8 cellular contexts compared by ENCODE assay signal in genomic region chrX:154761977-154762528, GRCh38. TPM values are rescaled to one million over a fixed set of nuclear protein-coding genes. Genes with fewer than 3 reads are reported as not detected.
DNase-seq lines count a peak whose midpoint lies in the region; ATAC-seq, FAIRE-seq and TF ChIP-seq lines count a peak whose summit lies in the region.

No MANE protein-coding gene starts in this region.

- peak overlapping the region; percentile 88 for H3K4me2 ChIP-seq in PC-9

- peak overlapping the region; percentile 42 for H3K27ac Mint-ChIP-seq in endothelial cell (ENCODE audit: unreplicated experiment)

- H3K4me3 ChIP-seq in PC-9, result peak overlapping the region; percentile 89
- H3K4me3 ChIP-seq in pancreas, result peak overlapping the region in 3 of 4 donors; percentile 7 to 60 (median 51)

- H3K27ac ChIP-seq in PC-9 (peak overlapping the region; percentile 52), pancreas (peak overlapping the region in 3 of 4 donors; percentile 48 to 67 (median 61))

- H3K9me2 ChIP-seq in PC-9 (ENCODE audit: insufficient read depth), result no peaks in the 10 kb centered on the region

- H3K4me1 ChIP-seq in PC-9 (replicated peaks; ENCODE audit: insufficient read depth) (peaks cover 15% of the 10 kb centered on the region), pancreas (no peaks in the 10 kb centered on the region)

- 3 to 44% methylated on average over 10 of the region's 10 CpGs for WGBS in pancreas, 2 donors

- ATAC-seq in pancreas, result no peak
- ATAC-seq in GM21360 (IDR thresholded peaks at IDR 0.05; ENCODE audit: unreplicated experiment), result no peak

- peaks cover 6% of the 10 kb centered on the region for H3K4me1 Mint-ChIP-seq in endothelial cell (ENCODE audit: unreplicated experiment)

- no peaks in the 10 kb centered on the region for H3K27me3 Mint-ChIP-seq in endothelial cell (ENCODE audit: unreplicated experiment)

- H3K9me3 Mint-ChIP-seq in endothelial cell (ENCODE audit: unreplicated experiment), result no peaks in the 10 kb centered on the region

- H3K79me2 ChIP-seq in PC-9 (ENCODE audit: low read depth), result peaks cover 41% of the 10 kb centered on the region

- H3K36me3 ChIP-seq in PC-9 (ENCODE audit: low read depth), result peaks cover 21% of the 10 kb centered on the region; the same call in 1 of the 2 replicates
- H3K36me3 ChIP-seq in pancreas, result peaks cover 0 to 8% (median 0%) of the 10 kb centered on the region in 3 donors

- intact Hi-C loops in PC-9 (cut with micrococcal nuclease; ENCODE audit: unreplicated experiment) (loop anchor here (2.0 to 10.0 kb wide), 2 partner anchors 43 to 387 kb away; partner anchors contain the start of genes EMD, FLNA and MPP1), pancreas (cut with DNase I) (no loop called here)

- no peaks in the 10 kb centered on the region for H3K9me3 ChIP-seq in PC-9 (ENCODE audit: insufficient read depth, low read depth)
- H3K9me3 ChIP-seq in pancreas, result no peaks in the 10 kb centered on the region

- TF ChIP-seq CTCF in PC-9 (conservative IDR thresholded peaks at IDR 0.05) (no peak), endothelial cell (IDR thresholded peaks at IDR 0.05; ENCODE audit: unreplicated experiment) (no peak), pancreas (IDR thresholded peaks at IDR 0.05) (no peak)

- BruUV-seq in PC-9 (replicated peaks; lab: Mats Ljungman, UMichigan), result TSS peak; percentile 96

- peak overlapping the region; percentile 85 for H3K4me3 Mint-ChIP-seq in endothelial cell (ENCODE audit: unreplicated experiment)

- H4K20me1 ChIP-seq in PC-9 (ENCODE audit: insufficient read depth), result peaks cover 11% of the 10 kb centered on the region

- peak; percentile 72 for FAIRE-seq in pancreas (lab: Jason Lieb, UNC)

- peaks cover 11% of the 10 kb centered on the region for H3K36me3 Mint-ChIP-seq in endothelial cell (ENCODE audit: low read depth, unreplicated experiment)

- peak; percentile 34 to 47 for DNase-seq in NCI-H526 (lab: John Stamatoyannopoulos, UW)
- no peak for DNase-seq in NCI-H526 treated with DMSO at 0.1 percent for 48 hours (lab: John Stamatoyannopoulos, UW)
- DNase-seq in PC-9, result peak in 1 of 2 experiments; percentile 20
- DNase-seq in endothelial cell (ENCODE audit: low spot score), result no peak
- DNase-seq in pancreas, result no peak
- DNase-seq in NAMALWA (ENCODE audit: low spot score), result no peak
- no peak for DNase-seq in activated CD8-positive, alpha-beta memory T cell treated with anti-CD3 and anti-CD28 coated beads, Interleukin-2, amount 50 U/mL, for 48 hours

- CTCF ChIA-PET in PC-9 (lab: Charles Lee), result interaction anchor here (1.0 kb wide), 1 partner anchor 13 kb away, joined by 4 read pairs; no protein-coding TSS in a partner anchor

- peak overlapping the region; percentile 91 for H2AFZ ChIP-seq in PC-9

- H3F3A ChIP-seq in PC-9 (ENCODE audit: insufficient read depth, low read depth), result peaks cover 5% of the 10 kb centered on the region; the same call in 1 of the 2 replicates

- no peaks in the 10 kb centered on the region for H3K27me3 ChIP-seq in PC-9 (ENCODE audit: insufficient read depth, low read depth)
- H3K27me3 ChIP-seq in pancreas, result no peaks in the 10 kb centered on the region

- POLR2A ChIA-PET in PC-9 (lab: Charles Lee; ENCODE audit: unreplicated experiment), result interaction anchor here (0.6 to 1.0 kb wide), 5 partner anchors 13 to 742 kb away, joined by 3 to 7 read pairs (median 3); partner anchors contain the start of genes DNASE1L1 and SLC10A3

RNA-seq across cellular contexts. Expression of gene DKC1, which starts 0.6 kb away (rescaled TPM):
- total RNA-seq in PC-9 (2021), result 83.5 and 101 TPM in 2 replicates
- 28.5 TPM for total RNA-seq in endothelial cell (ENCODE audit: unreplicated experiment)
- 10 to 100 TPM; 16.8 to 31.4 (median 25.0) TPM for total RNA-seq in pancreas
- polyA plus RNA-seq in pancreas, result 10 to 100 TPM; 16.8 to 26.5 TPM

RNA-seq across cellular contexts. Expression of gene GAB3, which starts 11.2 kb away (rescaled TPM):
- total RNA-seq in PC-9 (2021) (0.17 and 0.63 TPM in 2 replicates), endothelial cell (ENCODE audit: unreplicated experiment) (0.90 TPM), pancreas (1 to 10 TPM; 1.2 to 4.0 (median 1.4) TPM)
- 1 to 10 TPM; 1.2 to 2.7 TPM for polyA plus RNA-seq in pancreas

RNA-seq across cellular contexts. Expression of gene MPP1, which starts 43.2 kb away (rescaled TPM):
- total RNA-seq in PC-9 (2021), result 4.2 and 4.8 TPM in 2 replicates
- total RNA-seq in endothelial cell (ENCODE audit: unreplicated experiment), result 11.3 TPM
- total RNA-seq in pancreas, result 10 to 100 TPM; 15.8 to 27.2 (median 21.4) TPM
- 10 to 100 TPM; 24.8 to 80.3 TPM for polyA plus RNA-seq in pancreas

Comparison
In these comparisons a context has a peak if more than half of its experiments do, and no peak if none do; other contexts are left out.
1. DNase-seq: peak in NCI-H526 (2 of 2); none in NCI-H526 treated with DMSO at 0.1 percent for 48 hours (single experiment), endothelial cell (single experiment), pancreas (0 of 6), NAMALWA (single experiment) and activated CD8-positive, alpha-beta memory T cell treated with anti-CD3 and anti-CD28 coated beads, Interleukin-2, amount 50 U/mL, for 48 hours (single experiment).